1 cellular context compared by ENCODE assay signal in genomic region chr12:109052415-109053323, GRCh38.
TF ChIP-seq lines count a peak whose summit lies in the region.

TSS of gene USP30 (plus strand) at chr12:109052576. CDS start at chr12:109052679, 103 bp downstream.

TF ChIP-seq in HepG2, 621 proteins besides CTCF, POLR2A, EP300 and RAD21 (continued from another document and continues in another):
- TF ChIP-seq AHDC1 (CRISPR knock-in tag; IDR thresholded peaks at IDR 0.05; ENCODE audit: borderline replicate concordance) (0 out of 2 replicates have a peak, but pooled peaks have one; percentile 17), SRY (CRISPR knock-in tag; IDR thresholded peaks at IDR 0.05) (no peak), ZNF276 (CRISPR knock-in tag; IDR thresholded peaks at IDR 0.05; ENCODE audit: low read depth) (no peak), SOX13 (IDR thresholded peaks at IDR 0.05) (no peak), SOX13 (CRISPR knock-in tag; conservative IDR thresholded peaks at IDR 0.05 in 1 of 2, IDR thresholded peaks at IDR 0.05 in 1 of 2) (peak in 1 of 2 experiments; percentile 76; a peak in 2 of 4 replicates), RFXAP (CRISPR knock-in tag; IDR thresholded peaks at IDR 0.05; ENCODE audit: borderline replicate concordance) (peak; percentile 96), ZSCAN21 (CRISPR knock-in tag; IDR thresholded peaks at IDR 0.05; ENCODE audit: borderline replicate concordance) (peak; percentile 68), HNF4G (IDR thresholded peaks at IDR 0.05; ENCODE audit: borderline replicate concordance, low read depth, low read length) (peak; percentile 48; the same call in 1 of the 2 replicates), HNF4G (CRISPR knock-in tag; IDR thresholded peaks at IDR 0.05; ENCODE audit: borderline replicate concordance, low read depth) (no peak), HNRNPUL1 (IDR thresholded peaks at IDR 0.05; ENCODE audit: low read depth, low read length) (no peak), TBX2 (CRISPR knock-in tag; IDR thresholded peaks at IDR 0.05; ENCODE audit: borderline replicate concordance) (peak; percentile 57; the same call in 1 of the 2 replicates), ASH2L (IDR thresholded peaks at IDR 0.05; ENCODE audit: insufficient read length, low read depth, low read length) (peak; percentile 96), MTF2 (CRISPR knock-in tag; IDR thresholded peaks at IDR 0.05; ENCODE audit: borderline replicate concordance) (no peak; the same call in 1 of the 2 replicates), NFE2L2 (IDR thresholded peaks at IDR 0.05; ENCODE audit: low read length) (no peak; the same call in 1 of the 2 replicates), ZNF609 (CRISPR knock-in tag; IDR thresholded peaks at IDR 0.05; ENCODE audit: borderline replicate concordance) (peak; percentile 72), ZNF557 (CRISPR knock-in tag; IDR thresholded peaks at IDR 0.05) (no peak), ZNF572 (CRISPR knock-in tag; IDR thresholded peaks at IDR 0.05) (no peak), MAFG (CRISPR knock-in tag; IDR thresholded peaks at IDR 0.05) (no peak), PITX1 (CRISPR knock-in tag; IDR thresholded peaks at IDR 0.05) (peak; percentile 67), ZNF691 (CRISPR knock-in tag; IDR thresholded peaks at IDR 0.05; ENCODE audit: borderline replicate concordance, low read depth) (peak; percentile 94; the same call in 1 of the 2 replicates), ZNF17 (CRISPR knock-in tag; IDR thresholded peaks at IDR 0.05) (no peak), ZFY (CRISPR knock-in tag; IDR thresholded peaks at IDR 0.05) (peak; percentile 87), ATF5 (CRISPR knock-in tag; IDR thresholded peaks at IDR 0.05; ENCODE audit: low read depth) (no peak), ZNF747 (CRISPR knock-in tag; IDR thresholded peaks at IDR 0.05; ENCODE audit: borderline replicate concordance) (no peak; the same call in 1 of the 2 replicates), STAG1 (CRISPR knock-in tag; IDR thresholded peaks at IDR 0.05) (peak; percentile 28; the same call in 1 of the 2 replicates), ZNF775 (CRISPR knock-in tag; IDR thresholded peaks at IDR 0.05; ENCODE audit: borderline replicate concordance) (no peak), EED (CRISPR knock-in tag; IDR thresholded peaks at IDR 0.05) (peak; percentile 94; the same call in 1 of the 2 replicates), ZNF703 (CRISPR knock-in tag; IDR thresholded peaks at IDR 0.05; ENCODE audit: borderline replicate concordance) (no peak), BHLHE40 (IDR thresholded peaks at IDR 0.05; ENCODE audit: low read length) (0 out of 2 replicates have a peak, but pooled peaks have one; percentile 29), ZNF143 (CRISPR knock-in tag; IDR thresholded peaks at IDR 0.05) (peak; percentile 73), FOXA3 (CRISPR knock-in tag; IDR thresholded peaks at IDR 0.05) (peak; percentile 68; the same call in 1 of the 2 replicates), ZNF367 (CRISPR knock-in tag; IDR thresholded peaks at IDR 0.05; ENCODE audit: borderline replicate concordance) (no peak), HNRNPLL (IDR thresholded peaks at IDR 0.05; ENCODE audit: low read depth, low read length, poor library complexity, severe bottlenecking) (peak; percentile 89), ZFP1 (CRISPR knock-in tag; IDR thresholded peaks at IDR 0.05) (peak; percentile 75; the same call in 1 of the 2 replicates), ZSCAN29 (CRISPR knock-in tag; conservative IDR thresholded peaks at IDR 0.05) (no peak), FOSL2 (CRISPR knock-in tag; IDR thresholded peaks at IDR 0.05) (peak; percentile 68), JUN (CRISPR knock-in tag; IDR thresholded peaks at IDR 0.05) (0 out of 2 replicates have a peak, but pooled peaks have one; percentile 30), ETV5 (CRISPR knock-in tag; IDR thresholded peaks at IDR 0.05; ENCODE audit: borderline replicate concordance) (peak; percentile 66; the same call in 1 of the 2 replicates), POLR2AphosphoS2 (IDR thresholded peaks at IDR 0.05; ENCODE audit: low read depth, low read length) (no peak), THYN1 (CRISPR knock-in tag; IDR thresholded peaks at IDR 0.05; ENCODE audit: borderline replicate concordance, low read depth) (no peak), ZBTB3 (CRISPR knock-in tag; IDR thresholded peaks at IDR 0.05; ENCODE audit: borderline replicate concordance, low read depth) (no peak), MAF1 (CRISPR knock-in tag; IDR thresholded peaks at IDR 0.05; ENCODE audit: borderline replicate concordance) (peak; percentile 92), REXO4 (CRISPR knock-in tag; IDR thresholded peaks at IDR 0.05; ENCODE audit: borderline replicate concordance) (no peak), U2AF1 (optimal IDR thresholded peaks at IDR 0.05; ENCODE audit: low read depth, low read length) (no peak), U2AF2 (IDR thresholded peaks at IDR 0.05; ENCODE audit: low read depth, low read length) (0 out of 2 replicates have a peak, but pooled peaks have one; percentile 50), SYNCRIP (IDR thresholded peaks at IDR 0.05; ENCODE audit: insufficient read depth, low read depth, low read length) (no peak), POLR2G (IDR thresholded peaks at IDR 0.05; ENCODE audit: low read depth, low read length) (peak; percentile 41), THRA (CRISPR knock-in tag; IDR thresholded peaks at IDR 0.05; ENCODE audit: borderline replicate concordance) (peak; percentile 77; the same call in 1 of the 2 replicates), BORCS8-MEF2B (CRISPR knock-in tag; IDR thresholded peaks at IDR 0.05) (peak; percentile 85; the same call in 1 of the 2 replicates), ZNF512 (CRISPR knock-in tag; IDR thresholded peaks at IDR 0.05) (no peak), TEF (CRISPR knock-in tag; IDR thresholded peaks at IDR 0.05) (no peak)
